20 cellular contexts compared by ENCODE assay signal in genomic region chr1:4086085-4086850, GRCh38.
"Had no signal": no experiment of that assay in that cellular context is flagged by ENCODE, and none has a peak within 500 bp of the region (broad histone marks: within the 10 kb centered on the region; RNA-seq: fewer than 3 reads in every experiment).

No MANE protein-coding gene starts in this region.

- H3K4me1 ChIP-seq: foreskin keratinocyte, upper lobe of right lung had no signal

- H3K36me3 Mint-ChIP-seq: immature natural killer cell; stimulated activated effector memory CD8-positive, alpha-beta T cell treated with anti-CD3 and anti-CD28 coated beads, Interleukin-12 subunit alpha, Interleukin-12 subunit beta, amount 100 ng/mL, for 72 hours had no signal

- H3K4me3 ChIP-seq: lung, ovary, tibial artery, upper lobe of right lung, vagina had no signal

- H3K4me1 Mint-ChIP-seq: immature natural killer cell; stimulated activated effector memory CD8-positive, alpha-beta T cell treated with anti-CD3 and anti-CD28 coated beads, Interleukin-12 subunit alpha, Interleukin-12 subunit beta, amount 100 ng/mL, for 72 hours had no signal

- H3K9me3 Mint-ChIP-seq: stimulated activated effector memory CD8-positive, alpha-beta T cell treated with anti-CD3 and anti-CD28 coated beads, Interleukin-12 subunit alpha, Interleukin-12 subunit beta, amount 100 ng/mL, for 72 hours had no signal

- H3K27me3 ChIP-seq: foreskin keratinocyte, ovary, vagina had no signal

- ATAC-seq: foreskin keratinocyte; left ventricle myocardium superior; stimulated activated effector memory CD8-positive, alpha-beta T cell treated with anti-CD3 and anti-CD28 coated beads, Interleukin-12 subunit alpha, Interleukin-12 subunit beta, amount 100 ng/mL, for 72 hours; stimulated activated naive CD8-positive, alpha-beta T cell treated with anti-CD3 and anti-CD28 coated beads, Interleukin-15, Interleukin-2, amounts not matched to agents 100 U/mL and 50 U/mL, for 24 hours; upper lobe of right lung had no signal

- H3K9me3 ChIP-seq: ovary, vagina had no signal

- H3K4me3 Mint-ChIP-seq: immature natural killer cell; naive B cell; nephron progenitor cell; stimulated activated effector memory CD8-positive, alpha-beta T cell treated with anti-CD3 and anti-CD28 coated beads, Interleukin-12 subunit alpha, Interleukin-12 subunit beta, amount 100 ng/mL, for 72 hours had no signal

- DNase-seq: cerebellar nuclear complex; dermis blood vessel endothelial cell; erythroblast; foreskin keratinocyte; immature natural killer cell; left ventricle myocardium superior; mesenchymal stem cell; naive B cell; nephron progenitor cell; ovary; small intestine; stimulated activated CD4-positive, alpha-beta T cell treated with anti-CD3 and anti-CD28 coated beads, Interleukin-4, amount 100 ng/mL, for 1 hour; stimulated activated CD8-positive, alpha-beta memory T cell treated with anti-CD3 and anti-CD28 coated beads, Interleukin-4, amount 100 ng/mL, for 48 hours; stimulated activated naive CD8-positive, alpha-beta T cell treated with anti-CD3 and anti-CD28 coated beads, Interleukin-15, Interleukin-2, amounts not matched to agents 100 U/mL and 50 U/mL, for 24 hours; upper lobe of right lung had no signal

- H3K36me3 ChIP-seq: ovary, tibial artery, upper lobe of right lung, vagina had no signal

- H3K27ac Mint-ChIP-seq: immature natural killer cell; nephron progenitor cell; progenitor cell of endocrine pancreas; stimulated activated effector memory CD8-positive, alpha-beta T cell treated with anti-CD3 and anti-CD28 coated beads, Interleukin-12 subunit alpha, Interleukin-12 subunit beta, amount 100 ng/mL, for 72 hours had no signal

- H3K27ac ChIP-seq: foreskin keratinocyte, ovary, tibial artery, upper lobe of right lung, vagina had no signal
